In the genomic region with DNA sequence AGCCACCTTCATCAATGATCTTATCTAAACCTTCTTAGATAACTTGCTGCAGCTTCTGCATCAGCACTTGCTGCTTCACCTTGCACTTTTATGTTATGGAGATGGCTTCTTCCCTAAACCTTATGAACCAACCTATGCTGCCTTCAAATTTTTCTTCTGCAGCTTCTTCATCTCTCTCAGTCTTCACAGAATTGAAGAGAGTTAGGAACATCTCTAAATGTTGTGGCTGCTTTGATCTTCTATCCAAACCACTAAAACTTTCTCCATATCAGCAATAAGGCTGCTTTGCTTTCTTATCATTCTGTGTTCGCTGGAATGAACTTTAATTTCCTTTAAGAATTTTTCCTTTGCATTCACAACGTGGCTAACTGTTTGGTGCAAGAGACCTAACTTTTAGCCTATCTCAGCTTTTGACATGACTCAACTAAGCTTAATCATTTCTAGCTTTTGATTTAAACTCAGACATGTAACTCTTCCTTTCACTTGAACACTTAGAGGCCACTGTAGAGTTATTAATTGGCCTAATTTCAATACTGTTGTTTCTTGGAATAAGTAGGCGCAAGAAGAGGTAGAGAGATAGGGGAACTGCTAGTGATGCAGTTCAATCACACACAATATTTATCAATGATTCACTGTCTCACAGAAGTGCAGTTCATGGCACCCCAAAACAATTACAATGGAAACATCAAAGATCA, we compare ENCODE assay signal across 22 cellular contexts. TPM values are rescaled to one million over a fixed set of nuclear protein-coding genes. Genes with fewer than 3 reads are reported as not detected.
DNase-seq lines count a peak whose midpoint lies in the region; ATAC-seq and TF ChIP-seq lines count a peak whose summit lies in the region.
"Had no signal": no experiment of that assay in that cellular context is flagged by ENCODE, and none has a peak within 500 bp of the region (broad histone marks: within the 10 kb centered on the region; RNA-seq: fewer than 3 reads in every experiment).

No MANE protein-coding gene starts in this region.

- H3K27ac ChIP-seq in mammary epithelial cell (ENCODE audit: insufficient read depth, low read depth, low read length) (no peak overlapping the region), lower lobe of right lung (no peak overlapping the region)
- H3K27ac ChIP-seq: A549, HL-60, KMS-11 had no signal

- intact Hi-C loops in activated CD8-positive, alpha-beta T cell treated with anti-CD3 and anti-CD28 coated beads for 36 hours (cut with micrococcal nuclease), result no loop called here
- intact Hi-C loops in mammary epithelial cell (cut with micrococcal nuclease), result no loop called here
- intact Hi-C loops in MCF 10A (cut with micrococcal nuclease), result no loop called here
- intact Hi-C loops in lower lobe of right lung (cut with DNase I), result no loop called here

- peak; percentile 92 for ATAC-seq in activated CD8-positive, alpha-beta T cell treated with anti-CD3 and anti-CD28 coated beads for 36 hours
- no peak for ATAC-seq in activated CD8-positive, alpha-beta T cell treated with anti-CD3 and anti-CD28 coated beads, Interleukin-2, amount 10 ng/mL, durations not matched to agents 7 days and 5 days
- ATAC-seq in central memory CD8-positive, alpha-beta T cell (replicated peaks; ENCODE audit: extremely low read depth, poor library complexity, severe bottlenecking), result no peak
- peak; percentile 99 for ATAC-seq in stimulated activated naive CD8-positive, alpha-beta T cell treated with anti-CD3 and anti-CD28 coated beads, Interleukin-15, amount 100 ng/mL, for 72 hours
- ATAC-seq in lower lobe of right lung (no peak), GM19467 (IDR thresholded peaks at IDR 0.05; ENCODE audit: unreplicated experiment) (no peak)
- ATAC-seq: A549, GM23338 had no signal

- BruUV-seq in mammary epithelial cell (replicated peaks; lab: Mats Ljungman, UMichigan), result TSS peak; percentile 6
- no TSS peak for BruUV-seq in MCF 10A (replicated peaks; lab: Mats Ljungman, UMichigan)

- no peak overlapping the region for H3K4me3 ChIP-seq in mammary epithelial cell (replicated peaks in 1 of 3; ENCODE audit: insufficient read depth in 1 of 3, low read depth in 2 of 3, low read length in 3 of 3)
- no peak overlapping the region for H3K4me3 ChIP-seq in lower lobe of right lung
- H3K4me3 ChIP-seq: A549, GM23338 had no signal

- H4K20me1 ChIP-seq in mammary epithelial cell (ENCODE audit: insufficient read depth, low read length), result no peaks in the 10 kb centered on the region

- H3K4me3 Mint-ChIP-seq in activated CD8-positive, alpha-beta T cell treated with anti-CD3 and anti-CD28 coated beads for 36 hours, result no peak overlapping the region
- H3K4me3 Mint-ChIP-seq in activated CD8-positive, alpha-beta T cell treated with anti-CD3 and anti-CD28 coated beads, Interleukin-2, amount 10 ng/mL, durations not matched to agents 7 days and 5 days, result no peak overlapping the region
- no peak overlapping the region for H3K4me3 Mint-ChIP-seq in MCF 10A (ENCODE audit: unreplicated experiment)
- no peak overlapping the region for H3K4me3 Mint-ChIP-seq in central memory CD8-positive, alpha-beta T cell
- peak overlapping the region in 1 of 2 donors; percentile 4 for H3K4me3 Mint-ChIP-seq in stimulated activated naive CD8-positive, alpha-beta T cell treated with anti-CD3 and anti-CD28 coated beads, Interleukin-15, amount 100 ng/mL, for 72 hours
- H3K4me3 Mint-ChIP-seq: CD4-positive, alpha-beta T cell; GM23338 had no signal

- H3K4me1 ChIP-seq in mammary epithelial cell (ENCODE audit: insufficient read depth, low read length) (no peaks in the 10 kb centered on the region), lower lobe of right lung (no peaks in the 10 kb centered on the region)
- H3K4me1 ChIP-seq: A549 had no signal

- in situ Hi-C loops in mammary epithelial cell (cut with MboI; ENCODE audit: low sequenced_read_pairs in 2 of 2), result no loop called here

- POLR2A ChIA-PET in activated CD8-positive, alpha-beta T cell treated with anti-CD3 and anti-CD28 coated beads for 36 hours (lab: Charles Lee), result no interaction called here
- POLR2A ChIA-PET in activated CD8-positive, alpha-beta T cell treated with anti-CD3 and anti-CD28 coated beads, Interleukin-2, amount 10 ng/mL, durations not matched to agents 7 days and 5 days (lab: Charles Lee), result no interaction called here
- POLR2A ChIA-PET in MCF 10A (lab: Yijun Ruan, JAX), result no interaction called here

- DNase-seq in activated CD8-positive, alpha-beta T cell treated with anti-CD3 and anti-CD28 coated beads for 36 hours, result no peak
- no peak for DNase-seq in activated CD8-positive, alpha-beta T cell treated with anti-CD3 and anti-CD28 coated beads, Interleukin-2, amount 10 ng/mL, durations not matched to agents 7 days and 5 days
- DNase-seq in mammary epithelial cell (no peak), MCF 10A (ENCODE audit: unreplicated experiment) (no peak), lower lobe of right lung (no peak)
- DNase-seq in central memory CD8-positive, alpha-beta T cell (ENCODE audit: low spot score in 2 of 2), result no peak
- no peak for DNase-seq in stimulated activated naive CD8-positive, alpha-beta T cell treated with anti-CD3 and anti-CD28 coated beads, Interleukin-15, amount 100 ng/mL, for 72 hours
- DNase-seq: CD4-positive, alpha-beta T cell; DMS153; GF-D8; HCEC 1CT; NCI-H1417; NCI-H187; NCI-H2107; NCI-H510A; NCI-H748 treated with DMSO at 0.1 percent for 48 hours; RPMI8226 had no signal

- peaks cover 10% of the 10 kb centered on the region for H3K79me2 ChIP-seq in mammary epithelial cell (ENCODE audit: insufficient read depth, low read length)

- H3K27me3 Mint-ChIP-seq in activated CD8-positive, alpha-beta T cell treated with anti-CD3 and anti-CD28 coated beads for 36 hours, result no peaks in the 10 kb centered on the region
- H3K27me3 Mint-ChIP-seq in activated CD8-positive, alpha-beta T cell treated with anti-CD3 and anti-CD28 coated beads, Interleukin-2, amount 10 ng/mL, durations not matched to agents 7 days and 5 days (ENCODE audit: low read depth), result no peaks in the 10 kb centered on the region
- no peaks in the 10 kb centered on the region for H3K27me3 Mint-ChIP-seq in MCF 10A (ENCODE audit: insufficient read depth, unreplicated experiment)
- no peaks in the 10 kb centered on the region for H3K27me3 Mint-ChIP-seq in central memory CD8-positive, alpha-beta T cell
- H3K27me3 Mint-ChIP-seq in stimulated activated naive CD8-positive, alpha-beta T cell treated with anti-CD3 and anti-CD28 coated beads, Interleukin-15, amount 100 ng/mL, for 72 hours, result no peaks in the 10 kb centered on the region
- H3K27me3 Mint-ChIP-seq: CD4-positive, alpha-beta T cell had no signal

- CTCF ChIA-PET in activated CD8-positive, alpha-beta T cell treated with anti-CD3 and anti-CD28 coated beads for 36 hours (lab: Charles Lee), result interaction anchor here (0.8 to 1.6 kb wide), 2 partner anchors 19 to 128 kb away, joined by 3 read pairs; no protein-coding TSS in a partner anchor
- CTCF ChIA-PET in activated CD8-positive, alpha-beta T cell treated with anti-CD3 and anti-CD28 coated beads, Interleukin-2, amount 10 ng/mL, durations not matched to agents 7 days and 5 days (lab: Charles Lee), result interaction anchor here (1.3 to 1.5 kb wide), 2 partner anchors 21 to 52 kb away, joined by 3 to 4 read pairs; no protein-coding TSS in a partner anchor
- CTCF ChIA-PET in mammary epithelial cell (lab: Charles Lee; ENCODE audit: low non-redundant PET) (no interaction called here), MCF 10A (lab: Yijun Ruan, JAX) (no interaction called here)

- H3K9ac ChIP-seq in mammary epithelial cell (ENCODE audit: insufficient read depth, low read length), result no peak overlapping the region
- H3K9ac ChIP-seq: KMS-11 had no signal

- dilution Hi-C loops in mammary epithelial cell (cut with HindIII; ENCODE audit: low sequenced_read_pairs), result no loop called here

- H3K27me3 ChIP-seq in mammary epithelial cell (ENCODE audit: insufficient read depth, low read length) (no peaks in the 10 kb centered on the region), lower lobe of right lung (ENCODE audit: low read depth) (no peaks in the 10 kb centered on the region)

- H3K4me2 ChIP-seq in mammary epithelial cell (ENCODE audit: insufficient read depth, low read depth, low read length), result no peak overlapping the region
- H3K4me2 ChIP-seq: A549, GM23338, KMS-11 had no signal

- H3K4me1 Mint-ChIP-seq in activated CD8-positive, alpha-beta T cell treated with anti-CD3 and anti-CD28 coated beads for 36 hours (ENCODE audit: low read depth), result peaks cover 17% of the 10 kb centered on the region
- H3K4me1 Mint-ChIP-seq in activated CD8-positive, alpha-beta T cell treated with anti-CD3 and anti-CD28 coated beads, Interleukin-2, amount 10 ng/mL, durations not matched to agents 7 days and 5 days (ENCODE audit: low read depth), result peaks cover 8% of the 10 kb centered on the region
- no peaks in the 10 kb centered on the region for H3K4me1 Mint-ChIP-seq in MCF 10A (ENCODE audit: insufficient read depth, unreplicated experiment)
- H3K4me1 Mint-ChIP-seq in central memory CD8-positive, alpha-beta T cell, result peaks cover 5% of the 10 kb centered on the region
- peaks cover 10% of the 10 kb centered on the region for H3K4me1 Mint-ChIP-seq in stimulated activated naive CD8-positive, alpha-beta T cell treated with anti-CD3 and anti-CD28 coated beads, Interleukin-15, amount 100 ng/mL, for 72 hours
- H3K4me1 Mint-ChIP-seq: GM23338 had no signal

- peaks cover 66% of the 10 kb centered on the region for H3K36me3 Mint-ChIP-seq in activated CD8-positive, alpha-beta T cell treated with anti-CD3 and anti-CD28 coated beads for 36 hours (ENCODE audit: low read depth)
- peaks cover 58% of the 10 kb centered on the region for H3K36me3 Mint-ChIP-seq in activated CD8-positive, alpha-beta T cell treated with anti-CD3 and anti-CD28 coated beads, Interleukin-2, amount 10 ng/mL, durations not matched to agents 7 days and 5 days (ENCODE audit: low read depth)
- H3K36me3 Mint-ChIP-seq in MCF 10A (ENCODE audit: insufficient read depth, unreplicated experiment), result peaks cover 84% of the 10 kb centered on the region
- H3K36me3 Mint-ChIP-seq in central memory CD8-positive, alpha-beta T cell (ENCODE audit: insufficient read depth), result peaks cover 33% of the 10 kb centered on the region

- no peak overlapping the region for H2AFZ ChIP-seq in mammary epithelial cell (ENCODE audit: low read depth, low read length)
- H2AFZ ChIP-seq: GM23338 had no signal

- WGBS in mammary epithelial cell (ENCODE audit: low coverage, missing lambda C conversion rate), result 90% methylated on average over 3 of the region's 3 CpGs

- H3K9me3 ChIP-seq in mammary epithelial cell (replicated peaks; ENCODE audit: insufficient read depth, low read length) (no peaks in the 10 kb centered on the region), lower lobe of right lung (peaks cover 9% of the 10 kb centered on the region)
- H3K9me3 ChIP-seq: A549 had no signal

- no peak for TF ChIP-seq CTCF in activated CD8-positive, alpha-beta T cell treated with anti-CD3 and anti-CD28 coated beads for 36 hours (IDR thresholded peaks at IDR 0.05)
- TF ChIP-seq CTCF in mammary epithelial cell (conservative IDR thresholded peaks at IDR 0.05 in 1 of 2, IDR thresholded peaks at IDR 0.05 in 1 of 2; ENCODE audit: extremely low read depth in 1 of 2, insufficient read depth in 1 of 2, low read depth in 1 of 2, low read length in 2 of 2), result no peak
- no peak for TF ChIP-seq CTCF in MCF 10A (IDR thresholded peaks at IDR 0.05; ENCODE audit: unreplicated experiment)
- TF ChIP-seq CTCF in lower lobe of right lung (IDR thresholded peaks at IDR 0.05), result no peak

- H3K27ac Mint-ChIP-seq in activated CD8-positive, alpha-beta T cell treated with anti-CD3 and anti-CD28 coated beads for 36 hours, result peak overlapping the region; percentile 80
- no peak overlapping the region for H3K27ac Mint-ChIP-seq in activated CD8-positive, alpha-beta T cell treated with anti-CD3 and anti-CD28 coated beads, Interleukin-2, amount 10 ng/mL, durations not matched to agents 7 days and 5 days
- H3K27ac Mint-ChIP-seq in MCF 10A (ENCODE audit: low read depth, unreplicated experiment), result no peak overlapping the region
- H3K27ac Mint-ChIP-seq in central memory CD8-positive, alpha-beta T cell (ENCODE audit: low read depth), result peak overlapping the region; percentile 73
- peak overlapping the region; percentile 35 to 83 for H3K27ac Mint-ChIP-seq in stimulated activated naive CD8-positive, alpha-beta T cell treated with anti-CD3 and anti-CD28 coated beads, Interleukin-15, amount 100 ng/mL, for 72 hours
- H3K27ac Mint-ChIP-seq: CD4-positive, alpha-beta T cell; GM23338 had no signal

- H3K36me3 ChIP-seq in mammary epithelial cell (ENCODE audit: insufficient read depth, low read length) (peaks cover 40% of the 10 kb centered on the region), lower lobe of right lung (peaks cover 63% of the 10 kb centered on the region)

- H3K9me3 Mint-ChIP-seq in activated CD8-positive, alpha-beta T cell treated with anti-CD3 and anti-CD28 coated beads for 36 hours, result no peaks in the 10 kb centered on the region
- no peaks in the 10 kb centered on the region for H3K9me3 Mint-ChIP-seq in activated CD8-positive, alpha-beta T cell treated with anti-CD3 and anti-CD28 coated beads, Interleukin-2, amount 10 ng/mL, durations not matched to agents 7 days and 5 days (ENCODE audit: insufficient read depth)
- H3K9me3 Mint-ChIP-seq in MCF 10A (ENCODE audit: unreplicated experiment), result no peaks in the 10 kb centered on the region
- H3K9me3 Mint-ChIP-seq in central memory CD8-positive, alpha-beta T cell, result no peaks in the 10 kb centered on the region
- H3K9me3 Mint-ChIP-seq in stimulated activated naive CD8-positive, alpha-beta T cell treated with anti-CD3 and anti-CD28 coated beads, Interleukin-15, amount 100 ng/mL, for 72 hours, result no peaks in the 10 kb centered on the region
- H3K9me3 Mint-ChIP-seq: CD4-positive, alpha-beta T cell; GM23338 had no signal

RNA-seq across cellular contexts. Expression of a gene that starts 36.2 kb away (rescaled TPM):
- under 1 TPM; 0.29 to 0.34 TPM for total RNA-seq in activated CD8-positive, alpha-beta T cell treated with anti-CD3 and anti-CD28 coated beads for 36 hours
- total RNA-seq in activated CD8-positive, alpha-beta T cell treated with anti-CD3 and anti-CD28 coated beads, Interleukin-2, amount 10 ng/mL, durations not matched to agents 7 days and 5 days, result not detected
- total RNA-seq in mammary epithelial cell, result under 1 TPM; 0.19 to 0.33 TPM
- polyA plus RNA-seq in mammary epithelial cell, result 0.05 TPM
- polyA minus RNA-seq in mammary epithelial cell, result not detected
- 0.44 and 1.0 TPM in 2 replicates for total RNA-seq in MCF 10A (2022)
- total RNA-seq in lower lobe of right lung, result 3.9 TPM
- total RNA-seq: GM23338 had no signal
- polyA plus RNA-seq: GM23338 had no signal

RNA-seq across cellular contexts. Expression of a gene that starts 40.4 kb away (rescaled TPM):
- 10 to 100 TPM; 14.0 to 14.5 TPM for total RNA-seq in activated CD8-positive, alpha-beta T cell treated with anti-CD3 and anti-CD28 coated beads for 36 hours
- 10 to 100 TPM in 1 of 2 experiments, 1 to 10 TPM in 1; 9.5 to 10.6 TPM for total RNA-seq in activated CD8-positive, alpha-beta T cell treated with anti-CD3 and anti-CD28 coated beads, Interleukin-2, amount 10 ng/mL, durations not matched to agents 7 days and 5 days
- total RNA-seq in mammary epithelial cell, result 10 to 100 TPM; 15.8 to 20.9 TPM
- 12.1 TPM for polyA plus RNA-seq in mammary epithelial cell
- polyA minus RNA-seq in mammary epithelial cell, result 52.7 TPM
- 52.4 and 53.0 TPM in 2 replicates for total RNA-seq in MCF 10A (2022)
- total RNA-seq in lower lobe of right lung, result 13.4 TPM

Comparison
In these comparisons a context has a peak if more than half of its experiments do, and no peak if none do; other contexts are left out.
1. ATAC-seq: peak in activated CD8-positive, alpha-beta T cell treated with anti-CD3 and anti-CD28 coated beads for 36 hours (single experiment) and stimulated activated naive CD8-positive, alpha-beta T cell treated with anti-CD3 and anti-CD28 coated beads, Interleukin-15, amount 100 ng/mL, for 72 hours (single experiment); none in activated CD8-positive, alpha-beta T cell treated with anti-CD3 and anti-CD28 coated beads, Interleukin-2, amount 10 ng/mL, durations not matched to agents 7 days and 5 days (single experiment), central memory CD8-positive, alpha-beta T cell (single experiment), lower lobe of right lung (0 of 2) and GM19467 (single experiment).
2. H3K27ac Mint-ChIP-seq: peak in activated CD8-positive, alpha-beta T cell treated with anti-CD3 and anti-CD28 coated beads for 36 hours (single experiment), central memory CD8-positive, alpha-beta T cell (single experiment) and stimulated activated naive CD8-positive, alpha-beta T cell treated with anti-CD3 and anti-CD28 coated beads, Interleukin-15, amount 100 ng/mL, for 72 hours (2 of 2); none in activated CD8-positive, alpha-beta T cell treated with anti-CD3 and anti-CD28 coated beads, Interleukin-2, amount 10 ng/mL, durations not matched to agents 7 days and 5 days (single experiment) and MCF 10A (single experiment).
3. CTCF ChIA-PET loops: an anchor here in activated CD8-positive, alpha-beta T cell treated with anti-CD3 and anti-CD28 coated beads for 36 hours (0.8 to 1.6 kb wide) and activated CD8-positive, alpha-beta T cell treated with anti-CD3 and anti-CD28 coated beads, Interleukin-2, amount 10 ng/mL, durations not matched to agents 7 days and 5 days (1.3 to 1.5 kb wide); none called in mammary epithelial cell and MCF 10A.